Comparison of ENCODE assay signal across 11 cellular contexts in the genomic region with DNA sequence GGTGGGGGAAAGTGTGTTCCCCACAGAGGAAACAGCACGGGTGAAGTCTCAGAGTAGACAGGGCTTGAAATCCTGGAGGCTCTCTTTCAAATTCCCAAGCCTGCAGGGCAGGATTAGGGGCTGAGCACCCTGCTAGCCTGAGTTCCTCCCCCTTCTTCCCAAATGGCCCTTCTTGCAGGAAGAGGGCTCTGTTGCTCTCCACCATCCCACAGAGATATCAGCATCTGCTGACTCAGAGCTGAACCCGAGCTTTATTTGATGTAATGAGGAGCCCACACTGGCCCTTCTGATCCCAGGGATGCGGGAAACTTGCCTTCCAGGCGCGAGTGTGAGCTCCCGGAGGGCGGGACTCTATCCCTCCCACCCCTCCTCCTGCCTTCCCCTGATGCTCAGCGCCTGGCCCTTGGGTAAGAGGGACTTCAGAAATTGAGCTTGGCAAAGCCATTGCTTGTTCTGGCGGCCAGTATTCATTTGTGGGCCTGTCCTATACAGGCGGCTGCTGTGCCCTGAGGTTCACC. TPM values are rescaled to one million over a fixed set of nuclear protein-coding genes. Genes with fewer than 3 reads are reported as not detected.
DNase-seq lines count a peak whose midpoint lies in the region; ATAC-seq and TF ChIP-seq lines count a peak whose summit lies in the region.
"Had no signal": no experiment of that assay in that cellular context is flagged by ENCODE, and none has a peak within 500 bp of the region (broad histone marks: within the 10 kb centered on the region; RNA-seq: fewer than 3 reads in every experiment).

No MANE protein-coding gene starts in this region.

- WGBS in heart left ventricle, 4 donors = 64 to 78% (median 71%) methylated on average over 10 of the region's 10 CpGs
- WGBS in smooth muscle cell (ENCODE audit: low lambda C conversion rate) = 10% methylated on average over 10 of the region's 10 CpGs

- H3F3A ChIP-seq in smooth muscle cell (ENCODE audit: low read depth) = peaks cover 25% of the 10 kb centered on the region

- H3K36me3 ChIP-seq in SK-N-MC (ENCODE audit: insufficient read depth, low read length) = no peaks in the 10 kb centered on the region
- no peaks in the 10 kb centered on the region for H3K36me3 ChIP-seq in heart left ventricle
- H3K36me3 ChIP-seq in smooth muscle cell (ENCODE audit: low read depth) = no peaks in the 10 kb centered on the region

- peaks cover 32% of the 10 kb centered on the region for H3K79me2 ChIP-seq in smooth muscle cell (ENCODE audit: low read depth)

- H3K9ac ChIP-seq in SK-N-MC (ENCODE audit: insufficient read length) (no peak overlapping the region), smooth muscle cell (ENCODE audit: low read depth) (no peak overlapping the region)

- H3K4me3 ChIP-seq in SK-N-MC (peak overlapping the region; percentile 75), heart left ventricle (no peak overlapping the region), smooth muscle cell (no peak overlapping the region)

- no peak for TF ChIP-seq POLR2A in heart left ventricle (IDR thresholded peaks at IDR 0.05)

- peak in 3 of 4 donors; percentile 32 to 70 (median 50) for ATAC-seq in heart left ventricle
- ATAC-seq in HG02840 (IDR thresholded peaks at IDR 0.05; ENCODE audit: low FRiP score, unreplicated experiment) = no peak
- ATAC-seq: stimulated activated memory B cell treated with anti-CD40 and anti-IgM and Interleukin-4, amounts not matched to agents 10 μg/mL and 1 μg/mL and 100 μg/mL, for 72 hours had no signal

- peaks cover 20% of the 10 kb centered on the region for H4K20me1 ChIP-seq in smooth muscle cell (ENCODE audit: low read depth)

- H3K27ac ChIP-seq in SK-N-MC = peak overlapping the region; percentile 92
- H3K27ac ChIP-seq in heart left ventricle = no peak overlapping the region
- H3K27ac ChIP-seq in smooth muscle cell (ENCODE audit: low read depth) = peak overlapping the region; percentile 87
- H3K27ac ChIP-seq: 22Rv1 had no signal

- H3K27me3 ChIP-seq in heart left ventricle (no peaks in the 10 kb centered on the region), smooth muscle cell (ENCODE audit: low read depth) (no peaks in the 10 kb centered on the region)

- H3K4me2 ChIP-seq in smooth muscle cell = peak overlapping the region; percentile 88

- H2AFZ ChIP-seq in smooth muscle cell (ENCODE audit: low read depth) = no peak overlapping the region

- peak; percentile 62 for DNase-seq in DMS 273 (lab: John Stamatoyannopoulos, UW; ENCODE audit: unreplicated experiment)
- DNase-seq in DMS 273 treated with DMSO at 0.1 percent for 48 hours (lab: John Stamatoyannopoulos, UW) = no peak
- DNase-seq in SK-N-MC (ENCODE audit: low read depth, low spot score) = no peak
- peak in 1 of 5 donors; percentile 54 for DNase-seq in heart left ventricle
- DNase-seq in smooth muscle cell (lab: John Stamatoyannopoulos, UW; ENCODE audit: unreplicated experiment) = peak; percentile 30
- no peak for DNase-seq in NK-92 (lab: John Stamatoyannopoulos, UW; ENCODE audit: unreplicated experiment)
- no peak for DNase-seq in NCI-H1048 (lab: John Stamatoyannopoulos, UW)

- H3K9me3 ChIP-seq in SK-N-MC (ENCODE audit: low read depth, low read length) (no peaks in the 10 kb centered on the region), heart left ventricle (no peaks in the 10 kb centered on the region), smooth muscle cell (replicated peaks; ENCODE audit: low read depth) (no peaks in the 10 kb centered on the region)

- intact Hi-C loops in heart left ventricle (cut with DNase I) = no loop called here

- TF ChIP-seq CTCF in heart left ventricle (IDR thresholded peaks at IDR 0.05) (no peak), smooth muscle cell (IDR thresholded peaks at IDR 0.05; ENCODE audit: borderline replicate concordance, insufficient read depth, poor library complexity, severe bottlenecking) (no peak)

- H3K4me1 ChIP-seq in heart left ventricle (peaks cover 0 to 38% (median 14%) of the 10 kb centered on the region in 12 donors), smooth muscle cell (ENCODE audit: low read depth) (peaks cover 54% of the 10 kb centered on the region)

RNA-seq across cellular contexts. Expression of gene STRA6, which starts 1.4 kb away (rescaled TPM):
- total RNA-seq in heart left ventricle (under 1 TPM in 2 of 9 donors, not detected in 7; 0.14 to 0.24 TPM), smooth muscle cell (111 and 124 TPM in 2 replicates)
- polyA plus RNA-seq in heart left ventricle (under 1 TPM in 1 of 2 donors, not detected in 1; 0.08 TPM), smooth muscle cell (237 and 253 TPM in 2 replicates)

RNA-seq across cellular contexts. Expression of gene ISLR, which starts 30.5 kb away (rescaled TPM):
- 10 to 100 TPM in 7 of 9 donors, 1 to 10 TPM in 2; 5.1 to 32.3 (median 16.9) TPM for total RNA-seq in heart left ventricle
- 1 to 10 TPM; 6.4 to 9.1 TPM for polyA plus RNA-seq in heart left ventricle
- 67.3 and 119 TPM in 2 replicates for total RNA-seq in smooth muscle cell
- 93.3 and 130 TPM in 2 replicates for polyA plus RNA-seq in smooth muscle cell
- total RNA-seq: progenitor cell of endocrine pancreas had no signal

RNA-seq across cellular contexts. Expression of gene CCDC33, which starts 32.2 kb away (rescaled TPM):
- not detected for total RNA-seq in heart left ventricle
- under 1 TPM in 1 of 2 donors, not detected in 1; 0.08 TPM for polyA plus RNA-seq in heart left ventricle
- 2.1 and 3.8 TPM in 2 replicates for total RNA-seq in smooth muscle cell
- 5.8 and 10.0 TPM in 2 replicates for polyA plus RNA-seq in smooth muscle cell

Comparison
In these comparisons a context has a peak if more than half of its experiments do, and no peak if none do; other contexts are left out.
1. DNase-seq: peak in DMS 273 (single experiment) and smooth muscle cell (single experiment); none in DMS 273 treated with DMSO at 0.1 percent for 48 hours (single experiment), SK-N-MC (single experiment), NK-92 (single experiment) and NCI-H1048 (single experiment).
2. H3K27ac ChIP-seq: peak in SK-N-MC (single experiment) and smooth muscle cell (single experiment); none in heart left ventricle (0 of 12).
3. RNA of gene STRA6, which starts 1.4 kb away (total RNA-seq): 111 to 124 TPM in smooth muscle cell; 0.14 to 0.24 TPM in heart left ventricle; every median in the first group is over 10 times any median in the second.